ENCODE assay signal across 1 cellular context in the genomic region with DNA sequence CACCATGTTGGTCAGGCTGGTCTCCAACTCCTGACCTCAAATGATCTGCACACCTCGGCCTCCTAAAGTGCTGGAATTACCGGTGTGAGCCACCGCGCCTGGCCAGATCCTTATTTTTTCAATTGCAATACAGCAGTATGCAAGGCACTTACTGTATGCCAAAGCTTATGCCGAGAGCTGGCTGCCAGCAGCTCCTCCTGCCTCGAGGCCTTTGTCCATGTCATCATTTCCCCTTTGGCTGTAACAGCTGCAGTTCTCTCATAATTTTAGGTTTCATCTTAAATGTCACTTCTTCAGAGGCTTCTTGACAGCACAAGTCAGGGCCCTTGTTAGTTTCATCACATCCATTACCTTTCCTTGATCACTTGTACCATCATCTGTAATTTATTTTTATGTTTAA.
TF ChIP-seq lines count a peak whose summit lies in the region.

No MANE protein-coding gene starts in this region.

TF ChIP-seq in HepG2, 621 proteins besides CTCF, POLR2A, EP300 and RAD21:
- TF ChIP-seq ZNF549 (CRISPR knock-in tag; IDR thresholded peaks at IDR 0.05) (no peak), ZNF350 (CRISPR knock-in tag; IDR thresholded peaks at IDR 0.05; ENCODE audit: borderline replicate concordance, low read depth) (0 out of 2 replicates have a peak, but pooled peaks have one; percentile 24)
